Comparison of ENCODE assay signal across 29 cellular contexts in the genomic region with DNA sequence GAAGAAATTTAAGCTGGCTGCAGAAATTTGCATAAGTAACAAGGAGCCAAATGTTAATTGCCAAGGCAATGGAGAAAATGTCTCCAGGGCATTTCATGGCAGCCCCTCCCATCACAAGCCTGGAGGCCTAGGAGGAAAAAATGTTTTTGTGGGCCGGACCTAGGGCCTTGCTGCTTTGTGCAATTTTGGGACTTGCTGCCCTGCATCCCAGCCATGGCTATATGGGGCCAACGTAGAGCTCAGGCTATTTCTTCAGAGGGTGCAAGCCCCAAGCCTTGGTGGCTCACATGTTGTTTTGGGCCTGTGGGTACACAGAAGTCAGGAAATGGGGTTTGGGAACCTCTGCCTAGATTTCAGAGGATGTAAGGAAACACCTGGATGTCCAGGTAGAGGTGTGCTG.
"Had no signal": no experiment of that assay in that cellular context is flagged by ENCODE, and none has a peak within 500 bp of the region (broad histone marks: within the 10 kb centered on the region; RNA-seq: fewer than 3 reads in every experiment).

No MANE protein-coding gene starts in this region.

- DNase-seq: activated CD4-positive, alpha-beta memory T cell treated with anti-CD3 and anti-CD28 coated beads, Interleukin-2, amount 10 ng/mL, durations not matched to agents 7 days and 5 days; activated CD4-positive, alpha-beta T cell treated with anti-CD3 and anti-CD28 coated beads for 1 hour; activated CD4-positive, alpha-beta T cell treated with anti-CD3 and anti-CD28 coated beads for 4 hours; activated CD4-positive, alpha-beta T cell treated with anti-CD3 and anti-CD28 coated beads, Interleukin-2, amount 10 ng/mL, durations not matched to agents 7 days and 5 days; activated CD4-positive, alpha-beta T cell treated with anti-CD3 and anti-CD28 coated beads, Interleukin-2, amount 50 U/mL, for 4 hours; activated CD8-positive, alpha-beta memory T cell treated with anti-CD3 and anti-CD28 coated beads, Interleukin-2, amount 50 U/mL, for 48 hours; activated gamma-delta T cell; activated naive CD4-positive, alpha-beta T cell; activated naive CD4-positive, alpha-beta T cell treated with anti-CD3 and anti-CD28 coated beads, Interleukin-2, amount 50 U/mL, for 16 hours; activated T-cell treated with anti-CD3 and anti-CD28 coated beads for 4 hours; activated T-cell treated with anti-CD3 and anti-CD28 coated beads, Interleukin-2, amount 50 U/mL, for 24 hours; activated T-cell treated with anti-CD3 and anti-CD28 coated beads, Interleukin-2, amount 50 U/mL, for 72 hours; amniotic stem cell; anterior cingulate cortex; brain microvascular endothelial cell; dorsolateral prefrontal cortex; effector memory CD4-positive, alpha-beta T cell; erythroblast; esophagus squamous epithelium; foreskin melanocyte; heart right ventricle; T-helper 2 cell had no signal

- H3K27me3 ChIP-seq: brain microvascular endothelial cell, dorsolateral prefrontal cortex, esophagus squamous epithelium, gastroesophageal sphincter, heart right ventricle had no signal

- H3K27ac ChIP-seq: brain microvascular endothelial cell, coronary artery, dorsolateral prefrontal cortex, esophagus squamous epithelium, gastroesophageal sphincter, heart right ventricle had no signal

- ATAC-seq: activated T-cell treated with anti-CD3 and anti-CD28 coated beads, Interleukin-2, amount 50 U/mL, for 72 hours; gastroesophageal sphincter; heart right ventricle had no signal

- H3K4me3 ChIP-seq: coronary artery, dorsolateral prefrontal cortex, esophagus squamous epithelium, gastroesophageal sphincter, heart right ventricle had no signal

- H3K27me3 Mint-ChIP-seq: activated CD4-positive, alpha-beta memory T cell treated with anti-CD3 and anti-CD28 coated beads, Interleukin-2, amount 10 ng/mL, durations not matched to agents 7 days and 5 days; activated CD4-positive, alpha-beta T cell treated with anti-CD3 and anti-CD28 coated beads, Interleukin-2, amount 10 ng/mL, durations not matched to agents 7 days and 5 days; activated naive CD8-positive, alpha-beta T cell; activated T-cell treated with anti-CD3 and anti-CD28 coated beads, Interleukin-2, amount 50 U/mL, for 24 hours; central memory CD8-positive, alpha-beta T cell; dendritic cell treated with granulocyte-macrophage colony-stimulating factor and Interleukin-4, amounts not matched to agents 40 ng/mL and 50 ng/mL, for 4 days had no signal

- H3K27ac Mint-ChIP-seq: activated CD4-positive, alpha-beta memory T cell treated with anti-CD3 and anti-CD28 coated beads, Interleukin-2, amount 10 ng/mL, durations not matched to agents 7 days and 5 days; activated CD4-positive, alpha-beta T cell treated with anti-CD3 and anti-CD28 coated beads, Interleukin-2, amount 10 ng/mL, durations not matched to agents 7 days and 5 days; activated naive CD8-positive, alpha-beta T cell; activated T-cell treated with anti-CD3 and anti-CD28 coated beads, Interleukin-2, amount 50 U/mL, for 24 hours; activated T-cell treated with anti-CD3 and anti-CD28 coated beads, Interleukin-2, amount 50 U/mL, for 72 hours; dendritic cell treated with granulocyte-macrophage colony-stimulating factor and Interleukin-4, amounts not matched to agents 40 ng/mL and 50 ng/mL, for 4 days had no signal

- H3K9me3 ChIP-seq: gastroesophageal sphincter had no signal

- H3K4me1 Mint-ChIP-seq: activated CD4-positive, alpha-beta memory T cell treated with anti-CD3 and anti-CD28 coated beads, Interleukin-2, amount 10 ng/mL, durations not matched to agents 7 days and 5 days; activated CD4-positive, alpha-beta T cell treated with anti-CD3 and anti-CD28 coated beads, Interleukin-2, amount 10 ng/mL, durations not matched to agents 7 days and 5 days; central memory CD8-positive, alpha-beta T cell had no signal

- FAIRE-seq: astrocyte, bronchial epithelial cell had no signal

- H3K4me3 Mint-ChIP-seq: activated CD4-positive, alpha-beta memory T cell treated with anti-CD3 and anti-CD28 coated beads, Interleukin-2, amount 10 ng/mL, durations not matched to agents 7 days and 5 days; activated CD4-positive, alpha-beta T cell treated with anti-CD3 and anti-CD28 coated beads, Interleukin-2, amount 10 ng/mL, durations not matched to agents 7 days and 5 days; activated naive CD8-positive, alpha-beta T cell; activated T-cell treated with anti-CD3 and anti-CD28 coated beads, Interleukin-2, amount 50 U/mL, for 24 hours; activated T-cell treated with anti-CD3 and anti-CD28 coated beads, Interleukin-2, amount 50 U/mL, for 72 hours; central memory CD8-positive, alpha-beta T cell; dendritic cell treated with granulocyte-macrophage colony-stimulating factor and Interleukin-4, amounts not matched to agents 40 ng/mL and 50 ng/mL, for 4 days had no signal
